ENCODE assay signal across 35 cellular contexts in the genomic region with DNA sequence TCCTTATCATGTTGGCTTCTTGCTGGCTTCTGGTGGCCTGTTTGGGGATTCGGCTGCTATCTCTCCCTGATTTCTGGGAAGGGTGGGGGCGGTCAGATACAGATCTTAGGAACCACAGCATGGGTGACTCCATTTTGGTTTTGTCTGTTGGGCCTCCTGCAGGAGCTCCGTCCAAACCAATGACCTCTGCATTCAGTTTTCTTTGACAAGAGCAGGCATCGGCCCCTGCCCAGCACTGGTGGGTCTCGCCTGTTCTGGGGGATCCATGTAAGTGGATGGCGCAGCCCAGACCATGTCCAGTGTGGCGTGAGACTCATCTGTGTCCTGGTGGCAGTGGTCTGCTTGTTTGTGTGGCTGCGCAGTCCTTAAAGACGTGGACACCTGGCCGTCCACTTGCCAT. TPM values are rescaled to one million over a fixed set of nuclear protein-coding genes. Genes with fewer than 3 reads are reported as not detected.
"Had no signal": no experiment of that assay in that cellular context is flagged by ENCODE, and none has a peak within 500 bp of the region (broad histone marks: within the 10 kb centered on the region; RNA-seq: fewer than 3 reads in every experiment).

No MANE protein-coding gene starts in this region.

- H3K4me2 ChIP-seq: SK-N-SH had no signal

- H3K4me1 ChIP-seq: Peyer's patch, SJSA1 had no signal

- H3K9ac ChIP-seq: SK-N-SH had no signal

- H3K9me3 Mint-ChIP-seq: activated CD4-positive, alpha-beta T cell treated with anti-CD3 and anti-CD28 coated beads, Interleukin-2, amount 10 ng/mL, durations not matched to agents 7 days and 5 days; activated naive CD4-positive, alpha-beta T cell treated with anti-CD3 and anti-CD28 coated beads for 36 hours; activated naive CD8-positive, alpha-beta T cell treated with anti-CD3 and anti-CD28 coated beads for 36 hours; activated T-cell treated with anti-CD3 and anti-CD28 coated beads, Interleukin-2, amount 50 U/mL, for 4 hours; activated T-helper 1 cell treated with anti-CD3 and anti-CD28 coated beads, Interleukin-12 subunit alpha, Interleukin-12 subunit beta, Interleukin-2, Interleukin-4 antibody, amounts not matched to agents 30 ng/mL and 10 ng/mL and 1 ng/mL, durations not matched to agents 14 hours and 24 hours and 36 hours; central memory CD8-positive, alpha-beta T cell; T-helper 1 cell treated with Interleukin-12 subunit alpha and Interleukin-12 subunit beta and Interleukin-4 antibody, amounts not matched to agents 30 μg/mL and 1 μg/mL, for 36 hours; T-helper 2 cell treated with Interferon-gamma antibody and Interleukin-4, amounts not matched to agents 5 μg/mL and 100 μg/mL, for 36 hours had no signal

- DNase-seq: activated CD4-positive, alpha-beta T cell treated with anti-CD3 and anti-CD28 coated beads, Interleukin-2, amount 10 ng/mL, durations not matched to agents 7 days and 5 days; activated CD4-positive, alpha-beta T cell treated with anti-CD3 and anti-CD28 coated beads, Interleukin-2, amount 50 U/mL, for 48 hours; activated CD8-positive, alpha-beta memory T cell treated with anti-CD3 and anti-CD28 coated beads, Interleukin-2, amount 50 U/mL, for 4 hours; activated gamma-delta T cell treated with Interleukin-2 at 50 U/mL for 16 hours; activated naive CD4-positive, alpha-beta T cell treated with anti-CD3 and anti-CD28 coated beads for 36 hours; activated naive CD8-positive, alpha-beta T cell treated with anti-CD3 and anti-CD28 coated beads for 36 hours; activated T-cell treated with anti-CD3 and anti-CD28 coated beads for 4 hours; activated T-cell treated with anti-CD3 and anti-CD28 coated beads, Interleukin-2, amount 50 U/mL, for 4 hours; amniotic stem cell; aorta; Kasumi-1; KG1; MG63; NCI-H1048; NCI-H1105 treated with DMSO at 0.1 percent for 48 hours; NCI-H1436; NCI-H1694; NCI-H1930; NCI-H345; NCI-H524 treated with DMSO at 0.1 percent for 48 hours; PC-3; Peyer's patch; RPMI8226; SHP77 treated with DMSO at 0.1 percent for 48 hours; SK-N-SH; WERI-Rb-1 had no signal

- H3K27me3 ChIP-seq: cardiac muscle cell, MG63, Peyer's patch had no signal

- H3K36me3 ChIP-seq: cardiac muscle cell, MG63, Peyer's patch, SJSA1, WERI-Rb-1 had no signal

- H3K36me3 Mint-ChIP-seq: activated naive CD8-positive, alpha-beta T cell treated with anti-CD3 and anti-CD28 coated beads for 36 hours had no signal

- H3K4me3 ChIP-seq: cardiac muscle cell, MG63, Peyer's patch, SJSA1 had no signal

- H3K9me3 ChIP-seq: MG63, Peyer's patch, SJSA1, SK-N-SH had no signal

- H3K27ac ChIP-seq: cardiac muscle cell, Peyer's patch, SJSA1, WERI-Rb-1 had no signal

- H3K27ac Mint-ChIP-seq: activated CD4-positive, alpha-beta T cell treated with anti-CD3 and anti-CD28 coated beads, Interleukin-2, amount 10 ng/mL, durations not matched to agents 7 days and 5 days; activated naive CD4-positive, alpha-beta T cell treated with anti-CD3 and anti-CD28 coated beads for 36 hours; activated naive CD8-positive, alpha-beta T cell treated with anti-CD3 and anti-CD28 coated beads for 36 hours; activated T-helper 1 cell treated with anti-CD3 and anti-CD28 coated beads, Interleukin-12 subunit alpha, Interleukin-12 subunit beta, Interleukin-2, Interleukin-4 antibody, amounts not matched to agents 30 ng/mL and 10 ng/mL and 1 ng/mL, durations not matched to agents 14 hours and 24 hours and 36 hours; T-helper 1 cell treated with Interleukin-12 subunit alpha and Interleukin-12 subunit beta and Interleukin-4 antibody, amounts not matched to agents 30 μg/mL and 1 μg/mL, for 36 hours; T-helper 2 cell treated with Interferon-gamma antibody and Interleukin-4, amounts not matched to agents 5 μg/mL and 100 μg/mL, for 36 hours had no signal

- H3K4me3 Mint-ChIP-seq: activated CD4-positive, alpha-beta T cell treated with anti-CD3 and anti-CD28 coated beads, Interleukin-2, amount 10 ng/mL, durations not matched to agents 7 days and 5 days; activated naive CD4-positive, alpha-beta T cell treated with anti-CD3 and anti-CD28 coated beads for 36 hours; activated naive CD8-positive, alpha-beta T cell treated with anti-CD3 and anti-CD28 coated beads for 36 hours; activated T-cell treated with anti-CD3 and anti-CD28 coated beads, Interleukin-2, amount 50 U/mL, for 4 hours; activated T-helper 1 cell treated with anti-CD3 and anti-CD28 coated beads, Interleukin-12 subunit alpha, Interleukin-12 subunit beta, Interleukin-2, Interleukin-4 antibody, amounts not matched to agents 30 ng/mL and 10 ng/mL and 1 ng/mL, durations not matched to agents 14 hours and 24 hours and 36 hours; central memory CD8-positive, alpha-beta T cell; T-helper 1 cell treated with Interleukin-12 subunit alpha and Interleukin-12 subunit beta and Interleukin-4 antibody, amounts not matched to agents 30 μg/mL and 1 μg/mL, for 36 hours; T-helper 2 cell treated with Interferon-gamma antibody and Interleukin-4, amounts not matched to agents 5 μg/mL and 100 μg/mL, for 36 hours had no signal

- FAIRE-seq: TTC549 had no signal

RNA-seq across cellular contexts. Expression of a gene that starts 9.7 kb away (rescaled TPM):
- total RNA-seq: activated CD4-positive, alpha-beta T cell treated with anti-CD3 and anti-CD28 coated beads, Interleukin-2, amount 10 ng/mL, durations not matched to agents 7 days and 5 days; activated naive CD4-positive, alpha-beta T cell treated with anti-CD3 and anti-CD28 coated beads for 36 hours; activated naive CD8-positive, alpha-beta T cell treated with anti-CD3 and anti-CD28 coated beads for 36 hours; activated T-cell treated with anti-CD3 and anti-CD28 coated beads, Interleukin-2, amount 50 U/mL, for 4 hours; activated T-helper 1 cell treated with anti-CD3 and anti-CD28 coated beads, Interleukin-12 subunit alpha, Interleukin-12 subunit beta, Interleukin-2, Interleukin-4 antibody, amounts not matched to agents 30 ng/mL and 10 ng/mL and 1 ng/mL, durations not matched to agents 14 hours and 24 hours and 36 hours; aorta; cardiac muscle cell; NCI-H460; PC-3; Peyer's patch; SJSA1 had no signal
- polyA plus RNA-seq: aorta, cardiac muscle cell, SK-N-SH had no signal

RNA-seq across cellular contexts. Expression of a gene that starts 28.3 kb away (rescaled TPM):
- total RNA-seq: activated CD4-positive, alpha-beta T cell treated with anti-CD3 and anti-CD28 coated beads, Interleukin-2, amount 10 ng/mL, durations not matched to agents 7 days and 5 days; activated naive CD4-positive, alpha-beta T cell treated with anti-CD3 and anti-CD28 coated beads for 36 hours; activated T-cell treated with anti-CD3 and anti-CD28 coated beads, Interleukin-2, amount 50 U/mL, for 4 hours; activated T-helper 1 cell treated with anti-CD3 and anti-CD28 coated beads, Interleukin-12 subunit alpha, Interleukin-12 subunit beta, Interleukin-2, Interleukin-4 antibody, amounts not matched to agents 30 ng/mL and 10 ng/mL and 1 ng/mL, durations not matched to agents 14 hours and 24 hours and 36 hours; aorta; PC-3; Peyer's patch; SJSA1 had no signal
- polyA plus RNA-seq: aorta, cardiac muscle cell, SK-N-SH had no signal

RNA-seq across cellular contexts. Expression of a gene that starts 29.0 kb away (rescaled TPM):
- total RNA-seq: activated CD4-positive, alpha-beta T cell treated with anti-CD3 and anti-CD28 coated beads, Interleukin-2, amount 10 ng/mL, durations not matched to agents 7 days and 5 days; activated T-cell treated with anti-CD3 and anti-CD28 coated beads, Interleukin-2, amount 50 U/mL, for 4 hours; activated T-helper 1 cell treated with anti-CD3 and anti-CD28 coated beads, Interleukin-12 subunit alpha, Interleukin-12 subunit beta, Interleukin-2, Interleukin-4 antibody, amounts not matched to agents 30 ng/mL and 10 ng/mL and 1 ng/mL, durations not matched to agents 14 hours and 24 hours and 36 hours; cardiac muscle cell; chondrocyte; PC-3; Peyer's patch; SJSA1 had no signal
- polyA plus RNA-seq: SK-N-SH had no signal
